12 cellular contexts compared by ENCODE assay signal in the genomic region with DNA sequence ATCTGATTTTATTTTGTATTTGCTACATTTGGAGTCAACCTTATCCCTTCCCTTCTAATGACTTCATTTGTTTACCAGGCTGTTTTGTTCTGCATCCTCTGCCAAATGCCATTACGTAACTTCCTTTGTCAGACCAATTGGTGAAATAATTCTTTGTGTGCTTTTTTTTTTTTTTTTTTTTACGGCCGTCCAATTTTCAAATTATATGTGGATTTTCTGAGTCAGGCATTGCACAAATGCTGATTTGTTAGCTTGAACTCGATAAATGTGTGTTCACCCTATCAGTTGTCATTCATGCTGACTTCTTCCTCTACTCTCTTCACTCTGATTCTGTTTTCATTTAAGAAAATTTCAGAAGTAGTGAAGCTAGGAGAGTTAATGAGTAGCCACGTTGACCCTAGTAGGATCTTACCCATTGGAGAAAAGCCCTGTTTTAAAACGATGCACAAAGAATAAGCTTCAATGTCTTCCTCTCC.
DNase-seq lines count a peak whose midpoint lies in the region; ATAC-seq lines count a peak whose summit lies in the region.
"Had no signal": no experiment of that assay in that cellular context is flagged by ENCODE, and none has a peak within 500 bp of the region (broad histone marks: within the 10 kb centered on the region; RNA-seq: fewer than 3 reads in every experiment).

No MANE protein-coding gene starts in this region.

- DNase-seq in HT1080 (ENCODE audit: low read depth) (peak; percentile 51), caudate nucleus (lab: John Stamatoyannopoulos, UW) (peak in 20 of 61 donors; percentile 0 to 72 (median 20)), right cardiac atrium (no peak), NCI-H128 (lab: John Stamatoyannopoulos, UW; ENCODE audit: unreplicated experiment) (no peak), 8988T (no peak)
- DNase-seq: activated naive CD8-positive, alpha-beta T cell treated with anti-CD3 and anti-CD28 coated beads, Interleukin-2, amount 50 U/mL, for 24 hours; DMS 273 treated with DMSO at 0.1 percent for 48 hours; psoas muscle had no signal

- H3K9ac ChIP-seq in subcutaneous abdominal adipose tissue (ENCODE audit: low read length in 5 of 5) = no peak overlapping the region

- no peaks in the 10 kb centered on the region for H3K9me3 ChIP-seq in right cardiac atrium (ENCODE audit: control insufficient read depth, low read length)
- no peaks in the 10 kb centered on the region for H3K9me3 ChIP-seq in subcutaneous abdominal adipose tissue (ENCODE audit: control insufficient read depth in 5 of 5, low read length in 5 of 5)
- H3K9me3 ChIP-seq: psoas muscle, uterus had no signal

- intact Hi-C loops in right cardiac atrium (cut with DNase I) = no loop called here

- 29% methylated on average over 6 of the region's 6 CpGs for WGBS in right cardiac atrium

- ATAC-seq in right cardiac atrium (peak; percentile 73 to 78), HG03565 (IDR thresholded peaks at IDR 0.05; ENCODE audit: unreplicated experiment) (no peak)
- ATAC-seq: activated naive CD8-positive, alpha-beta T cell treated with anti-CD3 and anti-CD28 coated beads, Interleukin-2, amount 50 U/mL, for 24 hours had no signal

- H3K27ac ChIP-seq in caudate nucleus (ENCODE audit: low read depth, low read length) (peak overlapping the region; percentile 98), right cardiac atrium (ENCODE audit: low read length) (no peak overlapping the region), subcutaneous abdominal adipose tissue (ENCODE audit: low read depth, low read length) (no peak overlapping the region)
- H3K27ac ChIP-seq: HL-60, psoas muscle had no signal

- H3K4me3 ChIP-seq in right cardiac atrium (ENCODE audit: low read length) (no peak overlapping the region), subcutaneous abdominal adipose tissue (ENCODE audit: low read depth in 1 of 5, low read length in 5 of 5) (peak overlapping the region in 4 of 5 donors; percentile 1 to 21 (median 6))
- H3K4me3 ChIP-seq: psoas muscle, uterus had no signal

- H3K36me3 ChIP-seq in subcutaneous abdominal adipose tissue (ENCODE audit: control insufficient read depth in 5 of 5, insufficient read depth in 5 of 5, low read length in 5 of 5) = no peaks in the 10 kb centered on the region
- H3K36me3 ChIP-seq: uterus had no signal

- no peaks in the 10 kb centered on the region for H3K27me3 ChIP-seq in right cardiac atrium (ENCODE audit: control insufficient read depth, insufficient read depth)
- H3K27me3 ChIP-seq in subcutaneous abdominal adipose tissue (ENCODE audit: control insufficient read depth in 5 of 5, insufficient read depth in 4 of 5, low read length in 5 of 5) = no peaks in the 10 kb centered on the region
- H3K27me3 ChIP-seq: uterus had no signal

- H3K4me1 ChIP-seq in right cardiac atrium (ENCODE audit: control insufficient read depth, insufficient read depth, low read length) (no peaks in the 10 kb centered on the region), subcutaneous abdominal adipose tissue (ENCODE audit: control insufficient read depth in 5 of 5, insufficient read depth in 5 of 5, low read length in 5 of 5) (peaks cover 0 to 12% (median 8%) of the 10 kb centered on the region in 5 donors)
- H3K4me1 ChIP-seq: psoas muscle, uterus had no signal
